Comparison of ENCODE assay signal across 8 cellular contexts in the genomic region with DNA sequence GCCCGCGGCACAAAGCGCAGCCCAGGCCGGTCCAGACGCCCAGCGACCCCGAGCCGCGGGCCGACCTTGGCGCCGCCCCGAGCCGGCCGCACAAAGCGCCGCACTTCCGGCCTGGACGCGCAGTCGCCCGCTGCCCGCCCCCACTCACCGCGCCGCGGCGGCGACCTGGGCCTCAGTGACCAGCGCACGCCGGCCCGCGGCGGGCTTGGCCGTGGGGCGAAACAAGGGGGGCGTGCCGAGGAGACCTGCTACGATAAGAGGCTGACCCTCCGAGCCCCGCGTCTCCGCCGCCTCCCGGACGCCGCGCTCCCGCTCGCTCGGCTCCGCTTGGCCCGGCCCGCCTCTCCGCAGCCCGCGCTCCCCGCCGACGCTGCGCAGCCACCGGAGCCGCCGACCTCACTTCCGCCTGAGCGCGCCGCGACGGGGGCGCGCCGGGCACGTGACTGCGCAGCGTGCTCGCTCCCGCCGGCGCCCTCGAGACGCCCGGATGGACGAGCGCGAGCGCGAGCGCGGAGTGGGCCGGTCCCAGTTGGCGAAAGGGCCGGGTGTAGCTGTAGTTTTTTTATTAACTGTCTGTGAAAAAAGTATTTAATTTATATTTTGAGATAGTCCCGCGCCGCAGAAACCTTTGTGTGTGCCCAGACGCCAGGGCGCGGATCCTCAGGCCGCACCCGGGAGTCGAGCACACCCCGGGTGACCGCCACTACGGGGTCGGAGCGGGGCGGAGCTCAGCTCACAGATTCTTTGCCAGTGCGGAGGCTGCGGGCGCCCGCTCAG. TPM values are rescaled to one million over a fixed set of nuclear protein-coding genes. Genes with fewer than 3 reads are reported as not detected.
DNase-seq lines count a peak whose midpoint lies in the region; ATAC-seq and TF ChIP-seq lines count a peak whose summit lies in the region.

A gene with protein sequence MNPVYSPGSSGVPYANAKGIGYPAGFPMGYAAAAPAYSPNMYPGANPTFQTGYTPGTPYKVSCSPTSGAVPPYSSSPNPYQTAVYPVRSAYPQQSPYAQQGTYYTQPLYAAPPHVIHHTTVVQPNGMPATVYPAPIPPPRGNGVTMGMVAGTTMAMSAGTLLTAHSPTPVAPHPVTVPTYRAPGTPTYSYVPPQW (minus strand): TSS at position 395 of the 777 bp plus-strand sequence. CDS start 10,814 bp downstream, outside the sequence.

- H3K27me3 ChIP-seq in KMS-11 (ENCODE audit: insufficient read depth, low read depth): no peaks in the 10 kb centered on the region

- TF ChIP-seq CTCF in KMS-11 (conservative IDR thresholded peaks at IDR 0.05; ENCODE audit: low read depth, low read length) (no peak), fibroblast of mammary gland (conservative IDR thresholded peaks at IDR 0.05; ENCODE audit: control insufficient read depth, insufficient read depth, low read depth, low read length) (no peak)

- no peaks in the 10 kb centered on the region for H3K27me3 Mint-ChIP-seq in activated T-helper 2 cell treated with anti-CD3 and anti-CD28 coated beads, Interferon-gamma antibody, Interleukin-2, Interleukin-4, amounts not matched to agents 10 μg/mL and 5 μg/mL and 100 μg/mL, durations not matched to agents 14 hours and 24 hours and 36 hours (ENCODE audit: low read depth)
- H3K27me3 Mint-ChIP-seq in natural killer cell treated with Interleukin-12 subunit alpha and Interleukin-12 subunit beta and Interleukin-15 and Interleukin-18, amount 100 ng/mL, for 72 hours: no peaks in the 10 kb centered on the region

- H3K27ac Mint-ChIP-seq in activated T-helper 2 cell treated with anti-CD3 and anti-CD28 coated beads, Interferon-gamma antibody, Interleukin-2, Interleukin-4, amounts not matched to agents 10 μg/mL and 5 μg/mL and 100 μg/mL, durations not matched to agents 14 hours and 24 hours and 36 hours: peak within 1 kb of the TSS; percentile 82
- H3K27ac Mint-ChIP-seq in natural killer cell treated with Interleukin-12 subunit alpha and Interleukin-12 subunit beta and Interleukin-15 and Interleukin-18, amount 100 ng/mL, for 72 hours: peak within 1 kb of the TSS; percentile 80 to 93

- DNase-seq in Daoy (ENCODE audit: low read depth) (peak; percentile 95), RPMI8226 (peak; percentile 95), fibroblast of mammary gland (ENCODE audit: low read depth) (peak; percentile 84)
- DNase-seq in activated T-helper 2 cell treated with anti-CD3 and anti-CD28 coated beads, Interferon-gamma antibody, Interleukin-2, Interleukin-4, amounts not matched to agents 10 μg/mL and 5 μg/mL and 100 μg/mL, durations not matched to agents 14 hours and 24 hours and 36 hours (ENCODE audit: low spot score): peak; percentile 87
- peak; percentile 92 for DNase-seq in natural killer cell treated with Interleukin-12 subunit alpha and Interleukin-12 subunit beta and Interleukin-15 and Interleukin-18, amount 100 ng/mL, for 72 hours (ENCODE audit: low spot score)
- DNase-seq in stimulated activated naive CD8-positive, alpha-beta T cell treated with anti-CD3 and anti-CD28 coated beads, Interleukin-15, Interleukin-2, amounts not matched to agents 100 U/mL and 50 U/mL, for 24 hours: peak; percentile 89

- peak within 1 kb of the TSS; percentile 94 for H2AFZ ChIP-seq in KMS-11 (ENCODE audit: low read depth)

- intact Hi-C loops in activated T-helper 2 cell treated with anti-CD3 and anti-CD28 coated beads, Interferon-gamma antibody, Interleukin-2, Interleukin-4, amounts not matched to agents 10 μg/mL and 5 μg/mL and 100 μg/mL, durations not matched to agents 14 hours and 24 hours and 36 hours (cut with micrococcal nuclease): loop anchor here (1.0 to 10.0 kb wide), 3 partner anchors 13 to 751 kb away; a partner anchor contains a TSS

- H3K9ac ChIP-seq in KMS-11: peak within 1 kb of the TSS; percentile 69

- H3K4me3 ChIP-seq in KMS-11 (IDR thresholded peaks at IDR 0.05; ENCODE audit: insufficient read depth, low read depth, low read length) (peak within 1 kb of the TSS; percentile 59), fibroblast of mammary gland (ENCODE audit: control insufficient read depth, low read depth, low read length) (peak within 1 kb of the TSS; percentile 82)

- H3K27ac ChIP-seq in KMS-11: peak within 1 kb of the TSS; percentile 90

- peaks cover 12% of the 10 kb centered on the region for H3K4me1 Mint-ChIP-seq in activated T-helper 2 cell treated with anti-CD3 and anti-CD28 coated beads, Interferon-gamma antibody, Interleukin-2, Interleukin-4, amounts not matched to agents 10 μg/mL and 5 μg/mL and 100 μg/mL, durations not matched to agents 14 hours and 24 hours and 36 hours (ENCODE audit: low read depth)
- H3K4me1 Mint-ChIP-seq in natural killer cell treated with Interleukin-12 subunit alpha and Interleukin-12 subunit beta and Interleukin-15 and Interleukin-18, amount 100 ng/mL, for 72 hours (ENCODE audit: low read depth in 2 of 2): peaks cover 10 to 14% of the 10 kb centered on the region in 2 donors

- H4K20me1 ChIP-seq in KMS-11 (ENCODE audit: insufficient read depth): peaks cover 4% of the 10 kb centered on the region; the same call in 1 of the 2 replicates

- peaks cover 46% of the 10 kb centered on the region for H3K79me2 ChIP-seq in KMS-11 (ENCODE audit: insufficient read depth, low read depth)

- H3K36me3 Mint-ChIP-seq in activated T-helper 2 cell treated with anti-CD3 and anti-CD28 coated beads, Interferon-gamma antibody, Interleukin-2, Interleukin-4, amounts not matched to agents 10 μg/mL and 5 μg/mL and 100 μg/mL, durations not matched to agents 14 hours and 24 hours and 36 hours (ENCODE audit: low read depth): peaks cover 20% of the 10 kb centered on the region
- peaks cover 7% of the 10 kb centered on the region for H3K36me3 Mint-ChIP-seq in natural killer cell treated with Interleukin-12 subunit alpha and Interleukin-12 subunit beta and Interleukin-15 and Interleukin-18, amount 100 ng/mL, for 72 hours

- ATAC-seq in GM21786 (IDR thresholded peaks at IDR 0.05; ENCODE audit: unreplicated experiment): peak; percentile 82
- ATAC-seq in natural killer cell treated with Interleukin-12 subunit alpha and Interleukin-12 subunit beta and Interleukin-15 and Interleukin-18, amount 100 ng/mL, for 72 hours: peak; percentile 93 to 94
- ATAC-seq in stimulated activated naive CD8-positive, alpha-beta T cell treated with anti-CD3 and anti-CD28 coated beads, Interleukin-15, Interleukin-2, amounts not matched to agents 100 U/mL and 50 U/mL, for 24 hours: peak; percentile 87

- no peaks in the 10 kb centered on the region for H3K9me3 Mint-ChIP-seq in activated T-helper 2 cell treated with anti-CD3 and anti-CD28 coated beads, Interferon-gamma antibody, Interleukin-2, Interleukin-4, amounts not matched to agents 10 μg/mL and 5 μg/mL and 100 μg/mL, durations not matched to agents 14 hours and 24 hours and 36 hours
- no peaks in the 10 kb centered on the region for H3K9me3 Mint-ChIP-seq in natural killer cell treated with Interleukin-12 subunit alpha and Interleukin-12 subunit beta and Interleukin-15 and Interleukin-18, amount 100 ng/mL, for 72 hours

- H3K4me2 ChIP-seq in KMS-11: peak within 1 kb of the TSS; percentile 54

- H3K36me3 ChIP-seq in KMS-11 (ENCODE audit: insufficient read depth): no peaks in the 10 kb centered on the region

- peaks cover 26% of the 10 kb centered on the region for H3K4me1 ChIP-seq in KMS-11 (ENCODE audit: low read depth, poor library complexity, severe bottlenecking)

- H3K4me3 Mint-ChIP-seq in activated T-helper 2 cell treated with anti-CD3 and anti-CD28 coated beads, Interferon-gamma antibody, Interleukin-2, Interleukin-4, amounts not matched to agents 10 μg/mL and 5 μg/mL and 100 μg/mL, durations not matched to agents 14 hours and 24 hours and 36 hours (ENCODE audit: low read depth): peak within 1 kb of the TSS; percentile 90
- H3K4me3 Mint-ChIP-seq in natural killer cell treated with Interleukin-12 subunit alpha and Interleukin-12 subunit beta and Interleukin-15 and Interleukin-18, amount 100 ng/mL, for 72 hours: peak within 1 kb of the TSS; percentile 89

RNA-seq across cellular contexts. Expression of the gene that starts here (rescaled TPM):
- 82.9 and 101 TPM in 2 replicates for total RNA-seq in Daoy (2014; rRNA removed; shearing (Covaris generic))
- total RNA-seq in activated T-helper 2 cell treated with anti-CD3 and anti-CD28 coated beads, Interferon-gamma antibody, Interleukin-2, Interleukin-4, amounts not matched to agents 10 μg/mL and 5 μg/mL and 100 μg/mL, durations not matched to agents 14 hours and 24 hours and 36 hours: 69.0 and 70.3 TPM in 2 replicates
- total RNA-seq in natural killer cell treated with Interleukin-12 subunit alpha and Interleukin-12 subunit beta and Interleukin-15 and Interleukin-18, amount 100 ng/mL, for 72 hours: 10 to 100 TPM; 69.8 to 82.6 TPM

Comparison
In these comparisons a context has a peak if more than half of its experiments do, and no peak if none do; other contexts are left out.
1. Peak in every context shown above with its lines: DNase-seq, ATAC-seq, H3K4me3 ChIP-seq and H3K27ac ChIP-seq.